1 cellular context compared by ENCODE assay signal in the genomic region with DNA sequence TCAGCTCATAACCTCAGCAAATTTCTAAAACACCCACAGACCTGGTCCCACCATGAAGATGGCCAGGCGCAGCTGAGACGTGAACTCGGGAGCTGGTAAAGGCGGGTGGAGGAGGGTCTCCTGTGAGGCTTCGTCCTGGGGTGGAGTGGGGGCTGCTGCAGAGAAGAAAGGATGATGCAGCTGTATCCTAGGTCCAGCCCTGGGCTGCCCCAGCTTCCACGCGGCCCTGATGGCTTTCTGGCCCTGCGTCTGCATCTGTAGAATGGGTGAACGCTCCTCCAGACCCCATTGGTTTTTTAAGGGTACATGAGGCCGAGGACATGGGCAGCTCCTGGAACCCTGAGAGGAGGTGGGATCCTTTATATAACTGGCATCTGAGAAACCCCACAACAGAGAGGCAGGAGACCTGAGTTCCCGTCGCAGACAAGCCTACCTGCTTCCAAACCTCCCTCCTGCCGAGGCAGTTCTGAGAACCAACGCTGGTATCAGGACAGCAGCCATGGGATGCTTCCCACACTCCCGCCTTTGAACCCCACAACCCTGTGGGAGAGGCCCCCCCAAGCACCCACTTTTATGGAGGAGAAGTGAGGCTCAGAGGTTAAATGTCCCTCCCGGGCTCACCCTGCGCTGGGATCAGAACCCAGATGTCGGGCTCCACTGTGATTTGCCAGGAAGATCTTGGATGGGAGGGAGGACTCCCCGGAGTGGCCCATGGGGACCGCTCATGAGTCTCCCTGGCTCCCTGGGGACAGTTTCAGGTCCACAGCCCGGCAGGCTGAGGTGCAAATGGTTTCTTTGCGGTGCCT.
TF ChIP-seq lines count a peak whose summit lies in the region.

No MANE protein-coding gene starts in this region.

TF ChIP-seq in HepG2, 621 proteins besides CTCF, POLR2A, EP300 and RAD21:
- TF ChIP-seq ATF1 (CRISPR knock-in tag; IDR thresholded peaks at IDR 0.05) (no peak), EZH2 (conservative IDR thresholded peaks at IDR 0.05; ENCODE audit: low read depth, low read length) (0 out of 2 replicates have a peak, but pooled peaks have one; percentile 22)
TF ChIP-seq in HepG2: peak in this region for 1.
